ENCODE assay signal across 8 cellular contexts in the genomic region with DNA sequence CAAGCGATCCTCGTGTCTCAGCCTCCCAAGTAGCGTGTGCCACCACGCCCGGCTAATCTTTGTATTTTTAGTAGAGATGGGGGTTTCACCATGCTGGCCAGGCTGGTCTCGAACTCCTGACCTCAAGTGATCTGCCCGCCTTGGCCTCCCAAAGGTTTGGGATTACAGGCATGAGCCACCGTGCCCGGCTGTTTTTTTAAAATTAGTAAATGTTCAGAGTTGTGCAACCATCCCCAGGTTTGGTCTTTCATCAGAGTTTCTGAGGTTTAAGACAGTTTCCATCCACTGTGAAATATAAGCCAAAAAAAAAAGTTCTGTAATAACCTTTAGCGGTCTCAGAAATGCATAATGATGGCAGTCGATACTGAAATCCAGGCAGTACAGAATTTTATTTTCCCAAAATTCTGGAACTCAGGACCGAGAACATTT. TPM values are rescaled to one million over a fixed set of nuclear protein-coding genes. Genes with fewer than 3 reads are reported as not detected.
DNase-seq lines count a peak whose midpoint lies in the region; ATAC-seq, FAIRE-seq and TF ChIP-seq lines count a peak whose summit lies in the region.

No MANE protein-coding gene starts in this region.

- H3K9ac ChIP-seq in MM.1S (ENCODE audit: low read length) (peak overlapping the region; percentile 33; the same call in 1 of the 2 replicates), astrocyte (ENCODE audit: low read length) (peak overlapping the region; percentile 75)

- peak overlapping the region; percentile 86 for H3K4me3 Mint-ChIP-seq in astrocyte (ENCODE audit: unreplicated experiment)
- peak overlapping the region; percentile 91 for H3K4me3 Mint-ChIP-seq in memory B cell

- H3K4me2 ChIP-seq in MM.1S (ENCODE audit: low read depth, low read length) (peak overlapping the region; percentile 73), astrocyte (ENCODE audit: low read length) (peak overlapping the region; percentile 85)

- H3K4me1 Mint-ChIP-seq in astrocyte (ENCODE audit: low read depth, unreplicated experiment), result peaks cover 12% of the 10 kb centered on the region
- H3K4me1 Mint-ChIP-seq in memory B cell, result peaks cover 15% of the 10 kb centered on the region

- TF ChIP-seq CTCF in AG04450 (IDR thresholded peaks at IDR 0.05; ENCODE audit: low read depth, low read length), result no peak
- no peak for TF ChIP-seq CTCF in MM.1S (IDR thresholded peaks at IDR 0.05; ENCODE audit: low read length)
- TF ChIP-seq CTCF in astrocyte (IDR thresholded peaks at IDR 0.05; ENCODE audit: insufficient read depth, low read depth, low read length), result no peak
- TF ChIP-seq CTCF in tibial artery (IDR thresholded peaks at IDR 0.05), result no peak

- POLR2A ChIA-PET in AG04450 (lab: Yijun Ruan, JAX), result interaction anchor here (2.0 kb wide), 1 partner anchor 34 kb away, joined by 13 read pairs; no protein-coding TSS in a partner anchor

- intact Hi-C loops in tibial artery (cut with DNase I; ENCODE audit: low total_unique reads), result no loop called here

- H3K27me3 Mint-ChIP-seq in astrocyte (ENCODE audit: low read depth, unreplicated experiment) (no peaks in the 10 kb centered on the region), memory B cell (peaks cover 12% of the 10 kb centered on the region)

- H4K20me1 ChIP-seq in MM.1S (ENCODE audit: insufficient read depth, low read length), result no peaks in the 10 kb centered on the region
- no peaks in the 10 kb centered on the region for H4K20me1 ChIP-seq in astrocyte (ENCODE audit: insufficient read depth, low read length)

- ATAC-seq in GM19452 (IDR thresholded peaks at IDR 0.05; ENCODE audit: unreplicated experiment), result peak; percentile 3
- no peak for ATAC-seq in memory B cell (ENCODE audit: low read depth)

- H3K36me3 Mint-ChIP-seq in astrocyte (ENCODE audit: low read depth, unreplicated experiment) (peaks cover 2% of the 10 kb centered on the region), memory B cell (peaks cover 5% of the 10 kb centered on the region)

- no peaks in the 10 kb centered on the region; the same call in 1 of the 2 replicates for H3K9me3 ChIP-seq in AG04450 (ENCODE audit: control insufficient read depth, insufficient read depth, low read length)
- H3K9me3 ChIP-seq in MM.1S (replicated peaks; ENCODE audit: insufficient read depth, low read length), result no peaks in the 10 kb centered on the region
- no peaks in the 10 kb centered on the region for H3K9me3 ChIP-seq in astrocyte (ENCODE audit: insufficient read depth, low read depth, low read length)
- H3K9me3 ChIP-seq in tibial artery, result no peaks in the 10 kb centered on the region

- peak overlapping the region; percentile 65 for H3K4me3 ChIP-seq in AG04450 (ENCODE audit: low read depth, low read length)
- peak overlapping the region; percentile 87 for H3K4me3 ChIP-seq in MM.1S (ENCODE audit: low read length)
- peak overlapping the region; percentile 63 for H3K4me3 ChIP-seq in astrocyte (ENCODE audit: insufficient read depth, low read depth, low read length)
- peak overlapping the region; percentile 50 to 53 for H3K4me3 ChIP-seq in tibial artery

- H2AFZ ChIP-seq in MM.1S (ENCODE audit: low read length) (peak overlapping the region; percentile 61), astrocyte (ENCODE audit: low read depth, low read length) (peak overlapping the region; percentile 48)

- H3K27ac Mint-ChIP-seq in astrocyte (ENCODE audit: unreplicated experiment) (peak overlapping the region; percentile 84), memory B cell (peak overlapping the region; percentile 87)

- no peak for FAIRE-seq in astrocyte (lab: Jason Lieb, UNC)

- H3K36me3 ChIP-seq in MM.1S (replicated peaks; ENCODE audit: insufficient read depth, low read length) (0 out of 2 replicates have a peak, but pooled peaks cover 3% of the 10 kb centered on the region), astrocyte (ENCODE audit: insufficient read depth, low read length) (peaks cover 2% of the 10 kb centered on the region), tibial artery (peaks cover 0 to 11% (median 10%) of the 10 kb centered on the region in 3 donors)

- no peaks in the 10 kb centered on the region for H3K9me3 Mint-ChIP-seq in astrocyte (ENCODE audit: unreplicated experiment)
- no peaks in the 10 kb centered on the region for H3K9me3 Mint-ChIP-seq in memory B cell

- no peak for DNase-seq in AG04450 (ENCODE audit: low read depth, low spot score)
- no peak for DNase-seq in MM.1S
- DNase-seq in astrocyte (ENCODE audit: low read depth), result peak; percentile 25
- peak; percentile 15 to 18 for DNase-seq in memory B cell (ENCODE audit: low spot score in 2 of 2)
- DNase-seq in tibial artery, result peak in 1 of 2 donors; percentile 24
- no peak for DNase-seq in NCI-H1436 treated with DMSO at 0.1 percent for 48 hours (lab: John Stamatoyannopoulos, UW)
- DNase-seq in NCI-H128 (lab: John Stamatoyannopoulos, UW; ENCODE audit: unreplicated experiment), result no peak

- peaks cover 22% of the 10 kb centered on the region for H3F3A ChIP-seq in MM.1S (ENCODE audit: insufficient read depth, low read length)

- H3K4me1 ChIP-seq in MM.1S (ENCODE audit: low read length) (peaks cover 25% of the 10 kb centered on the region), astrocyte (ENCODE audit: insufficient read depth, low read length) (peaks cover 14% of the 10 kb centered on the region), tibial artery (peaks cover 0 to 42% (median 21%) of the 10 kb centered on the region in 4 donors)

- H3K27ac ChIP-seq in AG04450 (ENCODE audit: low read depth, low read length), result peak overlapping the region; percentile 31
- peak overlapping the region; percentile 71; the same call in 1 of the 2 replicates for H3K27ac ChIP-seq in MM.1S (ENCODE audit: low read length)
- peak overlapping the region; percentile 75 for H3K27ac ChIP-seq in astrocyte (ENCODE audit: low read depth, low read length)
- peak overlapping the region; percentile 86 for H3K27ac ChIP-seq in tibial artery

- H3K9me2 ChIP-seq in MM.1S (replicated peaks; ENCODE audit: insufficient read depth, low read length), result no peaks in the 10 kb centered on the region

- CTCF ChIA-PET in AG04450 (lab: Charles Lee), result interaction anchor here (0.6 to 1.6 kb wide), 3 partner anchors 21 to 237 kb away, joined by 3 to 6 read pairs (median 4); no protein-coding TSS in a partner anchor

- no peaks in the 10 kb centered on the region for H3K27me3 ChIP-seq in AG04450 (ENCODE audit: control insufficient read depth, insufficient read depth, low read length)
- peaks cover 24% of the 10 kb centered on the region for H3K27me3 ChIP-seq in MM.1S (replicated peaks; ENCODE audit: insufficient read depth, low read length)
- H3K27me3 ChIP-seq in astrocyte (ENCODE audit: insufficient read depth, low read length), result no peaks in the 10 kb centered on the region
- H3K27me3 ChIP-seq in tibial artery, result no peaks in the 10 kb centered on the region

- H3K79me2 ChIP-seq in MM.1S (ENCODE audit: low read length) (peaks cover 28% of the 10 kb centered on the region), astrocyte (ENCODE audit: insufficient read depth, low read length) (peaks cover 36% of the 10 kb centered on the region)

RNA-seq across cellular contexts. Expression of a gene that starts 0.5 kb away (rescaled TPM):
- polyA plus RNA-seq in AG04450 (2011; rRNA removed), result 44.8 and 49.0 TPM in 2 replicates
- polyA minus RNA-seq in AG04450 (2011; rRNA and poly(A)+ RNA removed), result 52.2 and 55.1 TPM in 2 replicates
- total RNA-seq in astrocyte, result 22.1 and 22.3 TPM in 2 replicates

RNA-seq across cellular contexts. Expression of a gene that starts 1.8 kb away (rescaled TPM):
- polyA plus RNA-seq in AG04450 (2011; rRNA removed), result 22.3 and 24.5 TPM in 2 replicates
- polyA minus RNA-seq in AG04450 (2011; rRNA and poly(A)+ RNA removed), result 38.8 and 43.6 TPM in 2 replicates
- 52.8 and 58.2 TPM in 2 replicates for total RNA-seq in astrocyte

RNA-seq across cellular contexts. Expression of a gene that starts 52.3 kb away (rescaled TPM):
- 56.4 and 65.2 TPM in 2 replicates for polyA plus RNA-seq in AG04450 (2011; rRNA removed)
- polyA minus RNA-seq in AG04450 (2011; rRNA and poly(A)+ RNA removed), result 61.1 and 69.2 TPM in 2 replicates
- 59.4 and 63.2 TPM in 2 replicates for total RNA-seq in astrocyte

Comparison
In these comparisons a context has a peak if more than half of its experiments do, and no peak if none do; other contexts are left out.
1. DNase-seq: peak in astrocyte (single experiment) and memory B cell (2 of 2); none in AG04450 (single experiment), MM.1S (single experiment), NCI-H1436 treated with DMSO at 0.1 percent for 48 hours (single experiment) and NCI-H128 (single experiment).
2. H3K27ac ChIP-seq: peak in every context shown above with its lines; median percentile 86 in tibial artery; 75 in astrocyte; 71 in MM.1S; 31 in AG04450.
3. Peak in every context shown above with its lines, with median percentiles within 50 percentile points of each other: H3K4me3 ChIP-seq.